ENCODE assay signal across 16 cellular contexts in genomic region chr6:7101290-7101689, GRCh38.
"Had no signal": no experiment of that assay in that cellular context is flagged by ENCODE, and none has a peak within 500 bp of the region (broad histone marks: within the 10 kb centered on the region; RNA-seq: fewer than 3 reads in every experiment).

No MANE protein-coding gene starts in this region.

- H3K9me3 ChIP-seq: colonic mucosa, lower lobe of right lung, transverse colon had no signal

- DNase-seq: activated CD4-positive, alpha-beta T cell treated with anti-CD3 and anti-CD28 coated beads for 4 hours; activated CD8-positive, alpha-beta memory T cell treated with anti-CD3 and anti-CD28 coated beads, Interleukin-2, amount 50 U/mL, for 48 hours; activated CD8-positive, alpha-beta T cell treated with anti-CD3 and anti-CD28 coated beads, Interleukin-2, amount 10 ng/mL, durations not matched to agents 7 days and 5 days; activated naive CD4-positive, alpha-beta T cell; colonic mucosa; effector CD4-positive, alpha-beta T cell; foreskin melanocyte; head of caudate nucleus; lower lobe of right lung; midbrain; small intestine; T1000; transverse colon; WERI-Rb-1 had no signal

- H3K27me3 ChIP-seq: cardiac muscle cell, colonic mucosa, transverse colon had no signal

- H3K4me3 ChIP-seq: cardiac muscle cell, colonic mucosa, lower lobe of right lung, transverse colon had no signal

- H3K36me3 ChIP-seq: cardiac muscle cell, colonic mucosa, lower lobe of right lung, transverse colon, WERI-Rb-1 had no signal

- H3K27ac ChIP-seq: cardiac muscle cell, colonic mucosa, lower lobe of right lung, transverse colon, WERI-Rb-1 had no signal

- ATAC-seq: activated CD8-positive, alpha-beta T cell treated with anti-CD3 and anti-CD28 coated beads, Interleukin-2, amount 10 ng/mL, durations not matched to agents 7 days and 5 days; lower lobe of right lung had no signal

- H3K4me3 Mint-ChIP-seq: activated CD8-positive, alpha-beta T cell treated with anti-CD3 and anti-CD28 coated beads, Interleukin-2, amount 10 ng/mL, durations not matched to agents 7 days and 5 days; activated T-helper 1 cell treated with anti-CD3 and anti-CD28 coated beads, Interleukin-12 subunit alpha, Interleukin-12 subunit beta, Interleukin-2, Interleukin-4 antibody, amounts not matched to agents 30 ng/mL and 10 ng/mL and 1 ng/mL, durations not matched to agents 14 hours and 24 hours and 36 hours had no signal

- H3K27ac Mint-ChIP-seq: activated CD8-positive, alpha-beta T cell treated with anti-CD3 and anti-CD28 coated beads, Interleukin-2, amount 10 ng/mL, durations not matched to agents 7 days and 5 days; activated T-helper 1 cell treated with anti-CD3 and anti-CD28 coated beads, Interleukin-12 subunit alpha, Interleukin-12 subunit beta, Interleukin-2, Interleukin-4 antibody, amounts not matched to agents 30 ng/mL and 10 ng/mL and 1 ng/mL, durations not matched to agents 14 hours and 24 hours and 36 hours had no signal

- H3K4me1 ChIP-seq: colonic mucosa, lower lobe of right lung had no signal

- H3K9me3 Mint-ChIP-seq: activated T-helper 1 cell treated with anti-CD3 and anti-CD28 coated beads, Interleukin-12 subunit alpha, Interleukin-12 subunit beta, Interleukin-2, Interleukin-4 antibody, amounts not matched to agents 30 ng/mL and 10 ng/mL and 1 ng/mL, durations not matched to agents 14 hours and 24 hours and 36 hours had no signal
